ENCODE assay signal across 20 cellular contexts in the genomic region with DNA sequence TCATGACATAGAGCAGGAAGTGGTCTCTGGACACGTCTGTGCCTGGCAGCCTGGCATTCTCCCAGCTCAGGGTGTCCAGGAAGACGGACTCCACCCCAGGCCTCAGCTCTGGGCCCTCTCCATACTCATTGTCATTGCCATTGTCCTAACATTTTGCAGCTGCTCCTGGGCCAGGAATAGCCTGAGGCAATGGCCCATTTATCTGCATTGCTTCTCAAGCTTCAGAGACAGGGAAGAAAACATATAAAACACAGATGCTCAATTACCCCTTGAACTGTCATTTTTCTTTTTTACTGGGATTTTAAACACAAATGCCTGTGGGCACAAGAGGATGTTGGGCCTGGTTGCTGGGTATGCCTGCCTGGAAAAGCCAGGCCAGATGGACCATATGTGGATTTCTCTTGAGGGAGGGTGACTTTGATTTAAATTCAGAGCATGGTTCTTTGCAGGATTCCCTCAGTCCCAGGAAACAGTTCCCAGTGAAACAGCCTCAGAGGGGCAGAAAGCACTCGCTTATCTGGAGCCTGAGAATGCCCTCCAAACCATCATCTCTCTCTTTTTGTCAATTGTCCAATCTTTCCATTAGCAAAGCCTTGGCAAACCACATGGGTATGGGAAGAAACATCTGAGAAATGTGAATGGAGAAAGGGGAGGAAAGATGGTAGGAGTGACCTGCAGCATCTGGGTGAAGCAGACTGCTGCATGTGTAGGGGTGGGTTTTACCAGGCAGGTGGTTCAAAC. TPM values are rescaled to one million over a fixed set of nuclear protein-coding genes. Genes with fewer than 3 reads are reported as not detected.
DNase-seq lines count a peak whose midpoint lies in the region; ATAC-seq and TF ChIP-seq lines count a peak whose summit lies in the region.
"Had no signal": no experiment of that assay in that cellular context is flagged by ENCODE, and none has a peak within 500 bp of the region (broad histone marks: within the 10 kb centered on the region; RNA-seq: fewer than 3 reads in every experiment).

No MANE protein-coding gene starts in this region.

- H3K36me3 Mint-ChIP-seq in WTC11, result no peaks in the 10 kb centered on the region
- H3K36me3 Mint-ChIP-seq in HFFc6 (ENCODE audit: low read depth), result no peaks in the 10 kb centered on the region
- H3K36me3 Mint-ChIP-seq: type B pancreatic cell had no signal

- H3K9me3 ChIP-seq in prostate gland, result no peaks in the 10 kb centered on the region
- H3K9me3 ChIP-seq: lower lobe of right lung, right lobe of liver had no signal

- no peak for TF ChIP-seq POLR2A in prostate gland (IDR thresholded peaks at IDR 0.05)

- intact Hi-C loops in prostate gland (cut with DNase I), result no loop called here

- H3K4me3 Mint-ChIP-seq in WTC11 (no peak overlapping the region), HFFc6 (no peak overlapping the region)
- H3K4me3 Mint-ChIP-seq: type B pancreatic cell had no signal

- no peaks in the 10 kb centered on the region for H3K27me3 ChIP-seq in prostate gland (replicated peaks; ENCODE audit: insufficient read depth)
- H3K27me3 ChIP-seq: right lobe of liver had no signal

- TF ChIP-seq CTCF in WTC11 (IDR thresholded peaks at IDR 0.05) (no peak), prostate gland (IDR thresholded peaks at IDR 0.05) (no peak), HFFc6 (IDR thresholded peaks at IDR 0.05) (no peak)

- 0 out of 2 replicates have a peak, but pooled peaks cover 3% of the 10 kb centered on the region for H3K9me3 Mint-ChIP-seq in WTC11
- no peaks in the 10 kb centered on the region for H3K9me3 Mint-ChIP-seq in HFFc6
- H3K9me3 Mint-ChIP-seq: type B pancreatic cell had no signal

- DNase-seq in NCI-H446 (lab: John Stamatoyannopoulos, UW) (peak; percentile 5 to 48), NCI-H446 treated with DMSO at 0.1 percent for 48 hours (lab: John Stamatoyannopoulos, UW) (no peak), NCI-H146 treated with DMSO at 0.1 percent for 48 hours (lab: John Stamatoyannopoulos, UW; ENCODE audit: unreplicated experiment) (peak; percentile 99), WTC11 (ENCODE audit: low spot score) (no peak), prostate gland (ENCODE audit: low spot score) (no peak), HFFc6 (no peak)
- DNase-seq: ACHN; amniotic stem cell; cerebellar nuclear complex; DMS79 treated with DMSO at 0.1 percent for 48 hours; lower lobe of right lung; NCI-H1436 treated with DMSO at 0.1 percent for 48 hours; NCI-H82; right lobe of liver; RPMI8226; stimulated activated naive CD8-positive, alpha-beta T cell treated with anti-CD3 and anti-CD28 coated beads, Interleukin-15, Interleukin-2, amounts not matched to agents 100 U/mL and 50 U/mL, for 24 hours had no signal

- peaks cover 6% of the 10 kb centered on the region; the same call in 1 of the 2 replicates for H3K27me3 Mint-ChIP-seq in WTC11 (ENCODE audit: low read depth)
- H3K27me3 Mint-ChIP-seq in HFFc6 (ENCODE audit: insufficient read depth), result peaks cover 13% of the 10 kb centered on the region; the same call in 1 of the 2 replicates

- 38% methylated on average over 3 of the region's 3 CpGs for WGBS in prostate gland

- CTCF ChIA-PET in WTC11 (lab: Charles Lee), result interaction anchor here (1.2 kb wide), 1 partner anchor 14 kb away, joined by 4 read pairs; no protein-coding TSS in a partner anchor

- no peaks in the 10 kb centered on the region for H3K4me1 ChIP-seq in prostate gland (replicated peaks)
- H3K4me1 ChIP-seq: lower lobe of right lung, right lobe of liver had no signal

- no peak overlapping the region for H3K4me3 ChIP-seq in prostate gland
- H3K4me3 ChIP-seq: lower lobe of right lung, right lobe of liver had no signal

- peak overlapping the region; percentile 27 for H3K27ac ChIP-seq in temporal lobe (ENCODE audit: low read depth, low read length)
- H3K27ac ChIP-seq in prostate gland, result no peak overlapping the region
- H3K27ac ChIP-seq: lower lobe of right lung, right lobe of liver had no signal

- 0 out of 2 replicates have a peak, but pooled peaks have one; percentile 30 for ATAC-seq in WTC11
- no peak for ATAC-seq in GM18502 (IDR thresholded peaks at IDR 0.05; ENCODE audit: poor library complexity, unreplicated experiment)
- ATAC-seq: lower lobe of right lung; right lobe of liver; stimulated activated naive CD8-positive, alpha-beta T cell treated with anti-CD3 and anti-CD28 coated beads, Interleukin-15, Interleukin-2, amounts not matched to agents 100 U/mL and 50 U/mL, for 24 hours had no signal

- POLR2A ChIA-PET in WTC11 (lab: Charles Lee), result no interaction called here

- peaks cover 26% of the 10 kb centered on the region for H3K4me1 Mint-ChIP-seq in WTC11
- no peaks in the 10 kb centered on the region for H3K4me1 Mint-ChIP-seq in HFFc6 (ENCODE audit: low read depth)

- no peaks in the 10 kb centered on the region for H3K36me3 ChIP-seq in prostate gland
- H3K36me3 ChIP-seq: lower lobe of right lung, right lobe of liver had no signal

- H3K27ac Mint-ChIP-seq in WTC11 (no peak overlapping the region), HFFc6 (no peak overlapping the region)
- H3K27ac Mint-ChIP-seq: type B pancreatic cell had no signal

TF ChIP-seq in WTC11, 78 proteins besides CTCF, POLR2A, EP300 and RAD21:
- TF ChIP-seq JUN (CRISPR knock-in tag; IDR thresholded peaks at IDR 0.05) (no peak), FOXK1 (CRISPR knock-in tag; IDR thresholded peaks at IDR 0.05) (no peak), ZNF263 (CRISPR knock-in tag; IDR thresholded peaks at IDR 0.05; ENCODE audit: low read depth) (no peak), MXD4 (CRISPR knock-in tag; IDR thresholded peaks at IDR 0.05; ENCODE audit: borderline replicate concordance) (no peak)
- TF ChIP-seq, protein P1, sequence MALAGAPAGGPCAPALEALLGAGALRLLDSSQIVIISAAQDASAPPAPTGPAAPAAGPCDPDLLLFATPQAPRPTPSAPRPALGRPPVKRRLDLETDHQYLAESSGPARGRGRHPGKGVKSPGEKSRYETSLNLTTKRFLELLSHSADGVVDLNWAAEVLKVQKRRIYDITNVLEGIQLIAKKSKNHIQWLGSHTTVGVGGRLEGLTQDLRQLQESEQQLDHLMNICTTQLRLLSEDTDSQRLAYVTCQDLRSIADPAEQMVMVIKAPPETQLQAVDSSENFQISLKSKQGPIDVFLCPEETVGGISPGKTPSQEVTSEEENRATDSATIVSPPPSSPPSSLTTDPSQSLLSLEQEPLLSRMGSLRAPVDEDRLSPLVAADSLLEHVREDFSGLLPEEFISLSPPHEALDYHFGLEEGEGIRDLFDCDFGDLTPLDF (CRISPR knock-in tag; IDR thresholded peaks at IDR 0.05), result no peak
- TF ChIP-seq, protein P2, sequence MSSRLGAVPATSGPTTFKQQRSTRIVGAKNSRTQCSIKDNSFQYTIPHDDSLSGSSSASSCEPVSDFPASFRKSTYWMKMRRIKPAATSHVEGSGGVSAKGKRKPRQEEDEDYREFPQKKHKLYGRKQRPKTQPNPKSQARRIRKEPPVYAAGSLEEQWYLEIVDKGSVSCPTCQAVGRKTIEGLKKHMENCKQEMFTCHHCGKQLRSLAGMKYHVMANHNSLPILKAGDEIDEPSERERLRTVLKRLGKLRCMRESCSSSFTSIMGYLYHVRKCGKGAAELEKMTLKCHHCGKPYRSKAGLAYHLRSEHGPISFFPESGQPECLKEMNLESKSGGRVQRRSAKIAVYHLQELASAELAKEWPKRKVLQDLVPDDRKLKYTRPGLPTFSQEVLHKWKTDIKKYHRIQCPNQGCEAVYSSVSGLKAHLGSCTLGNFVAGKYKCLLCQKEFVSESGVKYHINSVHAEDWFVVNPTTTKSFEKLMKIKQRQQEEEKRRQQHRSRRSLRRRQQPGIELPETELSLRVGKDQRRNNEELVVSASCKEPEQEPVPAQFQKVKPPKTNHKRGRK (CRISPR knock-in tag; IDR thresholded peaks at IDR 0.05; ENCODE audit: borderline replicate concordance), result no peak

RNA-seq across cellular contexts. Expression of a gene that starts 17.8 kb away (rescaled TPM):
- total RNA-seq in WTC11 (2021) (0.11 to 0.37 TPM (median 0.31 TPM) in 3 replicates), temporal lobe (5.2 TPM), prostate gland (under 1 TPM; 0.14 to 0.34 TPM)
- not detected for total RNA-seq in HFFc6 (2021; fragmentation: NEBNext Ultra II Directional; extraction: Animal tissue kit (Norgen Biotek cat#: 25700))
- total RNA-seq: HT-29 had no signal

Comparison
In these comparisons a context has a peak if more than half of its experiments do, and no peak if none do; other contexts are left out.
1. DNase-seq: peak in NCI-H446 (2 of 2) and NCI-H146 treated with DMSO at 0.1 percent for 48 hours (single experiment); none in NCI-H446 treated with DMSO at 0.1 percent for 48 hours (single experiment), WTC11 (single experiment), prostate gland (single experiment) and HFFc6 (single experiment).